Comparison of ENCODE assay signal across 40 cellular contexts in genomic region chr3:187146389-187146788, GRCh38. TPM values are rescaled to one million over a fixed set of nuclear protein-coding genes. Genes with fewer than 3 reads are reported as not detected.
"Had no signal": no experiment of that assay in that cellular context is flagged by ENCODE, and none has a peak within 500 bp of the region (broad histone marks: within the 10 kb centered on the region; RNA-seq: fewer than 3 reads in every experiment).

No MANE protein-coding gene starts in this region.

- H3K4me1 ChIP-seq: adrenal gland, ascending aorta, body of pancreas, breast epithelium had no signal

- H3K36me3 ChIP-seq: adrenal gland, ascending aorta, brain microvascular endothelial cell, breast epithelium, cardiac muscle cell had no signal

- H3K36me3 Mint-ChIP-seq: brain had no signal

- H3K4me1 Mint-ChIP-seq: activated naive CD4-positive, alpha-beta T cell treated with anti-CD3 and anti-CD28 coated beads, Interleukin-2, amount 50 U/mL, for 24 hours; activated naive CD8-positive, alpha-beta T cell treated with anti-CD3 and anti-CD28 coated beads, Interleukin-2, amount 50 U/mL, for 24 hours; activated T-helper 17 cell treated with anti-CD3 and anti-CD28 coated beads, Interleukin-2, amount 50 U/mL, for 72 hours; brain had no signal

- H3K27ac ChIP-seq: adrenal gland, ascending aorta, body of pancreas, brain microvascular endothelial cell, breast epithelium, cardiac muscle cell had no signal

- H3K27ac Mint-ChIP-seq: activated naive CD4-positive, alpha-beta T cell treated with anti-CD3 and anti-CD28 coated beads for 36 hours; activated naive CD4-positive, alpha-beta T cell treated with anti-CD3 and anti-CD28 coated beads, Interleukin-2, amount 10 ng/mL, durations not matched to agents 7 days and 5 days; activated naive CD4-positive, alpha-beta T cell treated with anti-CD3 and anti-CD28 coated beads, Interleukin-2, amount 50 U/mL, for 24 hours; activated naive CD4-positive, alpha-beta T cell treated with anti-CD3 and anti-CD28 coated beads, Interleukin-2, amount 50 U/mL, for 72 hours; activated naive CD8-positive, alpha-beta T cell; activated naive CD8-positive, alpha-beta T cell treated with anti-CD3 and anti-CD28 coated beads for 36 hours; activated naive CD8-positive, alpha-beta T cell treated with anti-CD3 and anti-CD28 coated beads, Interleukin-2, amount 10 ng/mL, durations not matched to agents 7 days and 5 days; activated naive CD8-positive, alpha-beta T cell treated with anti-CD3 and anti-CD28 coated beads, Interleukin-2, amount 50 U/mL, for 24 hours; activated T-cell treated with anti-CD3 and anti-CD28 coated beads, Interleukin-2, amount 50 U/mL, for 72 hours; activated T-helper 1 cell treated with anti-CD3 and anti-CD28 coated beads, Interleukin-12 subunit alpha, Interleukin-12 subunit beta, Interleukin-2, Interleukin-4 antibody, amounts not matched to agents 30 ng/mL and 10 ng/mL and 1 ng/mL, durations not matched to agents 14 hours and 24 hours and 36 hours; activated T-helper 17 cell treated with anti-CD3 and anti-CD28 coated beads, Interleukin-2, amount 50 U/mL, for 72 hours; activated T-helper 2 cell treated with anti-CD3 and anti-CD28 coated beads, Interferon-gamma antibody, Interleukin-2, Interleukin-4, amounts not matched to agents 10 μg/mL and 5 μg/mL and 100 μg/mL, durations not matched to agents 14 hours and 24 hours and 36 hours; brain had no signal

- ATAC-seq: activated naive CD4-positive, alpha-beta T cell treated with anti-CD3 and anti-CD28 coated beads, Interleukin-2, amount 50 U/mL, for 72 hours; activated naive CD8-positive, alpha-beta T cell treated with anti-CD3 and anti-CD28 coated beads, Interleukin-2, amount 50 U/mL, for 24 hours; activated T-cell treated with anti-CD3 and anti-CD28 coated beads, Interleukin-2, amount 50 U/mL, for 4 hours; activated T-cell treated with anti-CD3 and anti-CD28 coated beads, Interleukin-2, amount 50 U/mL, for 72 hours; activated T-helper 17 cell treated with anti-CD3 and anti-CD28 coated beads, Interleukin-2, amount 50 U/mL, for 72 hours; body of pancreas had no signal

- H3K27me3 Mint-ChIP-seq: activated naive CD8-positive, alpha-beta T cell; activated naive CD8-positive, alpha-beta T cell treated with anti-CD3 and anti-CD28 coated beads for 36 hours had no signal

- DNase-seq: activated effector memory CD4-positive, alpha-beta T cell treated with anti-CD3 and anti-CD28 coated beads, Interleukin-2, amount 50 U/mL, for 16 hours; activated effector memory CD4-positive, alpha-beta T cell treated with Interleukin-2 at 50 U/mL for 16 hours; activated gamma-delta T cell; activated gamma-delta T cell treated with Interleukin-2 at 50 U/mL for 16 hours; activated naive CD4-positive, alpha-beta T cell; activated naive CD4-positive, alpha-beta T cell treated with anti-CD3 and anti-CD28 coated beads for 36 hours; activated naive CD4-positive, alpha-beta T cell treated with anti-CD3 and anti-CD28 coated beads, Interleukin-2, amount 10 ng/mL, durations not matched to agents 7 days and 5 days; activated naive CD4-positive, alpha-beta T cell treated with anti-CD3 and anti-CD28 coated beads, Interleukin-2, amount 50 U/mL, for 16 hours; activated naive CD4-positive, alpha-beta T cell treated with Interleukin-2 at 50 U/mL for 16 hours; activated naive CD8-positive, alpha-beta T cell treated with anti-CD3 and anti-CD28 coated beads for 36 hours; activated naive CD8-positive, alpha-beta T cell treated with anti-CD3 and anti-CD28 coated beads, Interleukin-2, amount 10 ng/mL, durations not matched to agents 7 days and 5 days; activated naive CD8-positive, alpha-beta T cell treated with anti-CD3 and anti-CD28 coated beads, Interleukin-2, amount 50 U/mL, for 24 hours; activated T-cell treated with anti-CD3 and anti-CD28 coated beads, Interleukin-2, amount 50 U/mL, for 4 hours; activated T-cell treated with anti-CD3 and anti-CD28 coated beads, Interleukin-2, amount 50 U/mL, for 48 hours; activated T-cell treated with anti-CD3 and anti-CD28 coated beads, Interleukin-2, amount 50 U/mL, for 72 hours; adrenal gland; amniotic stem cell; amygdala; anterior cingulate cortex; aorta; body of pancreas; brain microvascular endothelial cell; caudate nucleus; central memory CD4-positive, alpha-beta T cell; cerebellar nuclear complex had no signal

- H3K4me3 Mint-ChIP-seq: activated naive CD4-positive, alpha-beta T cell treated with anti-CD3 and anti-CD28 coated beads for 36 hours; activated naive CD4-positive, alpha-beta T cell treated with anti-CD3 and anti-CD28 coated beads, Interleukin-2, amount 10 ng/mL, durations not matched to agents 7 days and 5 days; activated naive CD4-positive, alpha-beta T cell treated with anti-CD3 and anti-CD28 coated beads, Interleukin-2, amount 50 U/mL, for 24 hours; activated naive CD8-positive, alpha-beta T cell; activated naive CD8-positive, alpha-beta T cell treated with anti-CD3 and anti-CD28 coated beads for 36 hours; activated naive CD8-positive, alpha-beta T cell treated with anti-CD3 and anti-CD28 coated beads, Interleukin-2, amount 10 ng/mL, durations not matched to agents 7 days and 5 days; activated naive CD8-positive, alpha-beta T cell treated with anti-CD3 and anti-CD28 coated beads, Interleukin-2, amount 50 U/mL, for 24 hours; activated T-cell treated with anti-CD3 and anti-CD28 coated beads, Interleukin-2, amount 50 U/mL, for 4 hours; activated T-cell treated with anti-CD3 and anti-CD28 coated beads, Interleukin-2, amount 50 U/mL, for 72 hours; activated T-helper 1 cell treated with anti-CD3 and anti-CD28 coated beads, Interleukin-12 subunit alpha, Interleukin-12 subunit beta, Interleukin-2, Interleukin-4 antibody, amounts not matched to agents 30 ng/mL and 10 ng/mL and 1 ng/mL, durations not matched to agents 14 hours and 24 hours and 36 hours; activated T-helper 17 cell treated with anti-CD3 and anti-CD28 coated beads, Interleukin-2, amount 50 U/mL, for 72 hours; brain; central memory CD8-positive, alpha-beta T cell had no signal

- H3K4me3 ChIP-seq: adrenal gland, ascending aorta, body of pancreas, breast epithelium, cardiac muscle cell had no signal

- H3K9me3 ChIP-seq: adrenal gland, ascending aorta had no signal

RNA-seq across cellular contexts. Expression of gene RTP1, which starts 50.9 kb away (rescaled TPM):
- total RNA-seq: activated naive CD4-positive, alpha-beta T cell treated with anti-CD3 and anti-CD28 coated beads for 36 hours; activated naive CD4-positive, alpha-beta T cell treated with anti-CD3 and anti-CD28 coated beads, Interleukin-2, amount 50 U/mL, for 72 hours; activated naive CD8-positive, alpha-beta T cell treated with anti-CD3 and anti-CD28 coated beads for 36 hours; activated naive CD8-positive, alpha-beta T cell treated with anti-CD3 and anti-CD28 coated beads, Interleukin-2, amount 10 ng/mL, durations not matched to agents 7 days and 5 days; activated T-cell treated with anti-CD3 and anti-CD28 coated beads, Interleukin-2, amount 50 U/mL, for 4 hours; activated T-cell treated with anti-CD3 and anti-CD28 coated beads, Interleukin-2, amount 50 U/mL, for 72 hours; activated T-helper 1 cell treated with anti-CD3 and anti-CD28 coated beads, Interleukin-12 subunit alpha, Interleukin-12 subunit beta, Interleukin-2, Interleukin-4 antibody, amounts not matched to agents 30 ng/mL and 10 ng/mL and 1 ng/mL, durations not matched to agents 14 hours and 24 hours and 36 hours; activated T-helper 17 cell treated with anti-CD3 and anti-CD28 coated beads, Interleukin-2, amount 50 U/mL, for 72 hours; activated T-helper 2 cell treated with anti-CD3 and anti-CD28 coated beads, Interferon-gamma antibody, Interleukin-2, Interleukin-4, amounts not matched to agents 10 μg/mL and 5 μg/mL and 100 μg/mL, durations not matched to agents 14 hours and 24 hours and 36 hours; adrenal gland; ascending aorta; astrocyte; body of pancreas; breast epithelium; bronchial epithelial cell; cardiac muscle cell; cardiac septum; chondrocyte had no signal
